ENCODE assay signal across 10 cellular contexts in the genomic region with DNA sequence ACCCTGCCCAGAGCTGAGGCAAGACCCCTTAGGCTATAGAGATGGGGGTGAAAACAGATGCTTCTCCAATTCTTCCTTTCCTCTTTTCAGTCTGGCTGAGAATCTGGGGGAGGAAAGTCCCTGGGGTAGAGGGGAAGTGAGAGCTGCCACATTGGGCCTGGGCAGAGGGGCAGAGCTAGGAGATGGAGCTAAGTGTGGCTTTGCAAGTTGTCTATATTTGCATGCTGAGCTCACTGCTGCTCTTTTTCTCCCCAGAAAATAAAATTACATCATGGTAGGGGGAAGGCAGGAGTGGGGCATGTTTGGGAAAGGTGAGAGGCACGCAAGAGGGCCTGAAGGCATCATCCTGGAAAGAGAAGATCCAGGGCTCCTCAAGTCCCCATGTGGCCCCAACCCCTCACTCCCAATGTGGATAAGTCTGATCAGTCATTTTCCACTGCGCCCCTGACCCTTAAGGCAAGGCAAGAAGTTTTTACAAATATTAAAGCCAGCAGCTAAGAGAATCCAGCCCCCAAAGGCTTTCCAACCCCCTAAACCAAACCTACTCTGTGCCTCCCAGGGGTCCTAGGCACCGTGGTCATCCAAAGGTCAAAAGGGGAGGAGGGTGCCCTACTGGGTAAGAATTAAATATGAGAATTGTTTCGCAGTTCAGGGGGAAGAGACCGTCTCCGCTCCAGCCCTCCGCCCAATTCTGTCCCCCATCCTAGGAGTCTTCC. TPM values are rescaled to one million over a fixed set of nuclear protein-coding genes. Genes with fewer than 3 reads are reported as not detected.
DNase-seq lines count a peak whose midpoint lies in the region; ATAC-seq and TF ChIP-seq lines count a peak whose summit lies in the region.
"Had no signal": no experiment of that assay in that cellular context is flagged by ENCODE, and none has a peak within 500 bp of the region (broad histone marks: within the 10 kb centered on the region; RNA-seq: fewer than 3 reads in every experiment).

No MANE protein-coding gene starts in this region.

- CTCF ChIA-PET in AG04449 (lab: Yijun Ruan, JAX) = interaction anchor here (1.2 to 11.7 kb wide), 9 partner anchors 8 to 103 kb away, joined by 3 to 214 read pairs (median 8); partner anchors contain the start of gene CASQ1

- H3K27ac ChIP-seq in SJCRH30 = no peak overlapping the region

- peak; percentile 17 for TF ChIP-seq POLR2A in GM18526 (IDR thresholded peaks at IDR 0.05; ENCODE audit: extremely low read depth, insufficient read length)

- peaks cover 16% of the 10 kb centered on the region for H3K36me3 ChIP-seq in SJCRH30

- POLR2A ChIA-PET in AG04449 (lab: Yijun Ruan, JAX) = interaction anchor here (7.3 kb wide), 1 partner anchor 15 kb away, joined by 34 read pairs; no protein-coding TSS in a partner anchor

- TF ChIP-seq CTCF in AG04449 (IDR thresholded peaks at IDR 0.05; ENCODE audit: insufficient read depth, low read length, missing control alignments) = no peak
- no peak for TF ChIP-seq CTCF in fibroblast of pulmonary artery (IDR thresholded peaks at IDR 0.05; ENCODE audit: low read length, missing control alignments)

- peak overlapping the region; percentile 50 for H3K4me3 ChIP-seq in AG04449 (ENCODE audit: low read depth, low read length)
- H3K4me3 ChIP-seq in SJCRH30 = peak overlapping the region; percentile 99
- peak overlapping the region; percentile 27 for H3K4me3 ChIP-seq in fibroblast of pulmonary artery (replicated peaks; ENCODE audit: low read depth, low read length)
- peak overlapping the region; percentile 38 for H3K4me3 ChIP-seq in skeletal muscle cell (ENCODE audit: low read depth, low read length)

- H3K4me1 ChIP-seq in SJCRH30 = peaks cover 33% of the 10 kb centered on the region

- DNase-seq in AG04449 (ENCODE audit: low read depth, low spot score) (no peak), SJCRH30 (no peak), fibroblast of pulmonary artery (ENCODE audit: low read depth) (no peak), skeletal muscle cell (ENCODE audit: low read depth) (no peak), left lobe of liver (ENCODE audit: low spot score) (no peak), NCI-H1105 treated with DMSO at 0.1 percent for 48 hours (lab: John Stamatoyannopoulos, UW) (no peak)

- peak; percentile 37 for ATAC-seq in HG02970 (IDR thresholded peaks at IDR 0.05; ENCODE audit: low FRiP score, unreplicated experiment)
- ATAC-seq in left lobe of liver = no peak

- no peaks in the 10 kb centered on the region for H3K27me3 ChIP-seq in SJCRH30

- no peaks in the 10 kb centered on the region for H3K9me3 ChIP-seq in SJCRH30 (replicated peaks)

RNA-seq across cellular contexts. Expression of gene PEA15, which starts 0.5 kb away (rescaled TPM):
- total RNA-seq in SJCRH30 (2014; rRNA removed; shearing (Covaris generic)) = 92.7 and 97.9 TPM in 2 replicates
- 11.3 TPM for total RNA-seq in left lobe of liver

RNA-seq across cellular contexts. Expression of gene CASQ1, which starts 14.3 kb away (rescaled TPM):
- total RNA-seq in SJCRH30 (2014; rRNA removed; shearing (Covaris generic)) = 0.15 and 0.49 TPM in 2 replicates
- total RNA-seq in left lobe of liver = not detected
- total RNA-seq: HT1080, renal cortical epithelial cell had no signal

RNA-seq across cellular contexts. Expression of gene ATP1A4, which starts 53.3 kb away (rescaled TPM):
- not detected in 2 replicates for total RNA-seq in SJCRH30 (2014; rRNA removed; shearing (Covaris generic))
- not detected for total RNA-seq in left lobe of liver
- total RNA-seq: HT1080, renal cortical epithelial cell had no signal

RNA-seq across cellular contexts. Expression of gene DCAF8, which starts 57.7 kb away (rescaled TPM):
- 40.7 and 53.6 TPM in 2 replicates for total RNA-seq in SJCRH30 (2014; rRNA removed; shearing (Covaris generic))
- 127 TPM for total RNA-seq in left lobe of liver

Comparison
In these comparisons a context has a peak if more than half of its experiments do, and no peak if none do; other contexts are left out.
1. H3K4me3 ChIP-seq: peak in every context shown above with its lines; median percentile 99 in SJCRH30; 50 in AG04449; 38 in skeletal muscle cell; 27 in fibroblast of pulmonary artery.